ENCODE assay signal across 9 cellular contexts in genomic region chr15:41917767-41918430, GRCh38. TPM values are rescaled to one million over a fixed set of nuclear protein-coding genes. Genes with fewer than 3 reads are reported as not detected.
DNase-seq lines count a peak whose midpoint lies in the region; ATAC-seq and TF ChIP-seq lines count a peak whose summit lies in the region.
"Had no signal": no experiment of that assay in that cellular context is flagged by ENCODE, and none has a peak within 500 bp of the region (broad histone marks: within the 10 kb centered on the region; RNA-seq: fewer than 3 reads in every experiment).

No MANE protein-coding gene starts in this region.

- H3K36me3 ChIP-seq in mammary epithelial cell (ENCODE audit: insufficient read depth, low read length) (peaks cover 14% of the 10 kb centered on the region), testis (ENCODE audit: low read depth, missing control alignments) (no peaks in the 10 kb centered on the region)
- H3K36me3 ChIP-seq: ovary had no signal

- 50% methylated on average over 9 of the region's 10 CpGs for WGBS in mammary epithelial cell (ENCODE audit: low coverage, missing lambda C conversion rate)
- WGBS in testis, 2 donors = 52 to 66% methylated on average over 10 of the region's 10 CpGs

- DNase-seq in AG08395 (ENCODE audit: low spot score) (peak; percentile 67), LHCN-M2 (ENCODE audit: low read depth) (peak; percentile 47), mammary epithelial cell (peak; percentile 70), kidney tubule cell (ENCODE audit: low spot score) (peak; percentile 82), DMS79 treated with DMSO at 0.1 percent for 48 hours (lab: John Stamatoyannopoulos, UW) (no peak), left lobe of liver (ENCODE audit: low spot score) (no peak), testis (no peak), NCI-H2171 treated with DMSO at 0.1 percent for 48 hours (lab: John Stamatoyannopoulos, UW) (no peak)

- peaks cover 22% of the 10 kb centered on the region for H3K4me1 ChIP-seq in mammary epithelial cell (ENCODE audit: insufficient read depth, low read length)
- H3K4me1 ChIP-seq in testis = peaks cover 44% of the 10 kb centered on the region

- intact Hi-C loops in mammary epithelial cell (cut with micrococcal nuclease) = no loop called here
- intact Hi-C loops in testis (cut with DNase I; ENCODE audit: low total_unique reads) = no loop called here

- BruUV-seq in mammary epithelial cell (replicated peaks; lab: Mats Ljungman, UMichigan) = no TSS peak

- H3K4me3 ChIP-seq in mammary epithelial cell (replicated peaks in 1 of 3; ENCODE audit: insufficient read depth in 1 of 3, low read depth in 2 of 3, low read length in 3 of 3) (no peak overlapping the region), testis (no peak overlapping the region)
- H3K4me3 ChIP-seq: ovary had no signal

- CTCF ChIA-PET in mammary epithelial cell (lab: Charles Lee; ENCODE audit: low non-redundant PET) = interaction anchor here (0.7 kb wide), 1 partner anchor 1457 kb away, joined by 3 read pairs; no protein-coding TSS in a partner anchor

- H3K79me2 ChIP-seq in mammary epithelial cell (ENCODE audit: insufficient read depth, low read length) = peaks cover 79% of the 10 kb centered on the region

- in situ Hi-C loops in mammary epithelial cell (cut with MboI; ENCODE audit: low sequenced_read_pairs in 2 of 2) = no loop called here

- H3K27ac ChIP-seq in mammary epithelial cell (ENCODE audit: insufficient read depth, low read depth, low read length) (peak overlapping the region; percentile 10), testis (no peak overlapping the region)

- TF ChIP-seq POLR2A in testis (IDR thresholded peaks at IDR 0.05) = no peak

- no peak overlapping the region for H2AFZ ChIP-seq in mammary epithelial cell (ENCODE audit: low read depth, low read length)

- H3K27me3 ChIP-seq in mammary epithelial cell (ENCODE audit: insufficient read depth, low read length) (no peaks in the 10 kb centered on the region), testis (no peaks in the 10 kb centered on the region)
- H3K27me3 ChIP-seq: ovary had no signal

- no peak overlapping the region for H3K9ac ChIP-seq in mammary epithelial cell (ENCODE audit: insufficient read depth, low read length)

- dilution Hi-C loops in mammary epithelial cell (cut with HindIII; ENCODE audit: low sequenced_read_pairs) = no loop called here

- no peaks in the 10 kb centered on the region for H4K20me1 ChIP-seq in mammary epithelial cell (ENCODE audit: insufficient read depth, low read length)

- no peak for ATAC-seq in left lobe of liver

- no peaks in the 10 kb centered on the region for H3K9me3 ChIP-seq in mammary epithelial cell (replicated peaks; ENCODE audit: insufficient read depth, low read length)
- H3K9me3 ChIP-seq in testis = no peaks in the 10 kb centered on the region
- H3K9me3 ChIP-seq: ovary had no signal

- TF ChIP-seq CTCF in mammary epithelial cell (conservative IDR thresholded peaks at IDR 0.05 in 1 of 2, IDR thresholded peaks at IDR 0.05 in 1 of 2; ENCODE audit: extremely low read depth in 1 of 2, insufficient read depth in 1 of 2, low read depth in 1 of 2, low read length in 2 of 2) = no peak
- no peak for TF ChIP-seq CTCF in testis (IDR thresholded peaks at IDR 0.05)

- H3K4me2 ChIP-seq in mammary epithelial cell (ENCODE audit: insufficient read depth, low read depth, low read length) = no peak overlapping the region

RNA-seq across cellular contexts. Expression of gene SPTBN5, which starts 24.0 kb away (rescaled TPM):
- total RNA-seq in LHCN-M2 (2014; rRNA removed) (0.69 and 0.90 TPM in 2 replicates), mammary epithelial cell (10 to 100 TPM in 1 of 2 donors, 1 to 10 TPM in 1; 3.0 to 17.0 TPM), left lobe of liver (3.5 TPM), testis (1 to 10 TPM; 1.4 to 3.1 TPM)
- 0.28 TPM for polyA plus RNA-seq in LHCN-M2 (2012)
- polyA plus RNA-seq in mammary epithelial cell (2.1 TPM), testis (ENCODE audit: insufficient read depth, low read depth, low replicate concordance) (1.4 TPM)
- polyA minus RNA-seq in mammary epithelial cell = 0.93 TPM

RNA-seq across cellular contexts. Expression of gene EHD4, which starts 54.5 kb away (rescaled TPM):
- total RNA-seq in LHCN-M2 (2014; rRNA removed) (19.8 and 20.6 TPM in 2 replicates), mammary epithelial cell (10 to 100 TPM; 53.6 to 65.0 TPM), left lobe of liver (5.3 TPM), testis (10 to 100 TPM in 1 of 2 donors, 1 to 10 TPM in 1; 9.4 to 10.2 TPM)
- 19.3 TPM for polyA plus RNA-seq in LHCN-M2 (2012)
- polyA plus RNA-seq in mammary epithelial cell (55.8 TPM), testis (ENCODE audit: insufficient read depth, low read depth, low replicate concordance) (8.0 TPM)
- polyA minus RNA-seq in mammary epithelial cell = 66.8 TPM

Comparison
In these comparisons a context has a peak if more than half of its experiments do, and no peak if none do; other contexts are left out.
1. DNase-seq: peak in AG08395 (single experiment), LHCN-M2 (single experiment), mammary epithelial cell (single experiment) and kidney tubule cell (single experiment); none in DMS79 treated with DMSO at 0.1 percent for 48 hours (single experiment), left lobe of liver (single experiment), testis (single experiment) and NCI-H2171 treated with DMSO at 0.1 percent for 48 hours (single experiment).